14 cellular contexts compared by ENCODE assay signal in the genomic region with DNA sequence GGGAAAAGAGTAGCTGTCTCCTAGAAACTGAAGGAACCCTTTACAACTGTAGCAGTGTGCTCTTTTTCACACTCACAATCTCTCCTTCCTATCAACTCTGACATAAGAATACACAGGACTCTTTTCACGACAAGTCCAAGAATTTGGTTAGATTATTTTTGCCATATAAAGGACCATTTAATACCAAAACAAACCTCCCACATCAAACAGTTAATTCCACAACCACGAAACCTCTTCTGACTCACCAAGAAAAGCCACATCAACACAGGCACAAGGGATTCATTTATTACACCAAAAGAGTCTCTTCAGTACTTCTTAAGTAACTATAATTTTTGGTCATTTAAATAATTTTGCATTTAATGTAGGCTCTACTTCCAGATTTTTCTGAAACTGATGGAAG.
DNase-seq lines count a peak whose midpoint lies in the region; ATAC-seq and TF ChIP-seq lines count a peak whose summit lies in the region.
"Had no signal": no experiment of that assay in that cellular context is flagged by ENCODE, and none has a peak within 500 bp of the region (broad histone marks: within the 10 kb centered on the region; RNA-seq: fewer than 3 reads in every experiment).

No MANE protein-coding gene starts in this region.

- H3K27ac ChIP-seq in stomach (peak overlapping the region in 3 of 5 donors; percentile 24 to 65 (median 58)), dorsolateral prefrontal cortex (no peak overlapping the region)

- H3K4me3 ChIP-seq in adipocyte (ENCODE audit: low read length) (peak overlapping the region; percentile 73), foreskin fibroblast (ENCODE audit: low read depth in 1 of 2, low read length in 2 of 2) (no peak overlapping the region), stomach (no peak overlapping the region), dorsolateral prefrontal cortex (no peak overlapping the region)

- H3K36me3 ChIP-seq in adipocyte (ENCODE audit: control insufficient read depth, insufficient read depth, low read length, severe bottlenecking) (no peaks in the 10 kb centered on the region), stomach (no peaks in the 10 kb centered on the region)

- TF ChIP-seq POLR2A in stomach (IDR thresholded peaks at IDR 0.05) = no peak

- H3K9ac ChIP-seq in adipocyte (ENCODE audit: low read length) = peak overlapping the region; percentile 88

- H3K9me3 ChIP-seq in adipocyte (ENCODE audit: control insufficient read depth, low read length) (peaks cover 9% of the 10 kb centered on the region), stomach (peaks cover 0 to 10% (median 4%) of the 10 kb centered on the region in 4 donors)

- DNase-seq in GM04504 (ENCODE audit: low read depth) (peak; percentile 49), adipocyte (ENCODE audit: low read depth) (peak; percentile 68), foreskin fibroblast (peak; percentile 60 to 80), stomach (no peak), dorsolateral prefrontal cortex (no peak)
- DNase-seq in effector CD8-positive, alpha-beta T cell (lab: John Stamatoyannopoulos, UW) = no peak
- DNase-seq: activated T-cell treated with anti-CD3 and anti-CD28 coated beads for 4 hours, aorta, erythroblast, islet precursor cell, NCI-H2227 treated with DMSO at 0.1 percent for 48 hours, RPMI8226 had no signal

- TF ChIP-seq CTCF in foreskin fibroblast (IDR thresholded peaks at IDR 0.05; ENCODE audit: low read depth, low read length) = no peak
- no peak for TF ChIP-seq CTCF in stomach (IDR thresholded peaks at IDR 0.05)
- no peak for TF ChIP-seq CTCF in dorsolateral prefrontal cortex (IDR thresholded peaks at IDR 0.05 in 54 of 56, conservative IDR thresholded peaks at IDR 0.05 in 2 of 56; ENCODE audit: low read depth in 1 of 56, partially characterized antibody in 56 of 56)

- 43 to 58% (median 54%) methylated on average over 2 of the region's 2 CpGs for WGBS in stomach, 5 donors

- TF ChIP-seq EP300 in stomach (IDR thresholded peaks at IDR 0.05) = no peak

- ATAC-seq in GM21423 (IDR thresholded peaks at IDR 0.05; ENCODE audit: unreplicated experiment) (no peak), GM18858 (IDR thresholded peaks at IDR 0.05; ENCODE audit: unreplicated experiment) (no peak)

- intact Hi-C loops in stomach (cut with DNase I; ENCODE audit: low total_unique reads) (no loop called here), dorsolateral prefrontal cortex (cut with DNase I) (no loop called here)

- H3K27me3 ChIP-seq in adipocyte (replicated peaks; ENCODE audit: control insufficient read depth, insufficient read depth, low read length) (no peaks in the 10 kb centered on the region), stomach (no peaks in the 10 kb centered on the region), dorsolateral prefrontal cortex (no peaks in the 10 kb centered on the region)

- H3K4me1 ChIP-seq in adipocyte (ENCODE audit: control insufficient read depth, insufficient read depth, low read length) (peaks cover 61% of the 10 kb centered on the region), stomach (peaks cover 3 to 58% (median 25%) of the 10 kb centered on the region in 4 donors)

Comparison
In these comparisons a context has a peak if more than half of its experiments do, and no peak if none do; other contexts are left out.
1. DNase-seq: peak in GM04504 (single experiment), adipocyte (single experiment) and foreskin fibroblast (2 of 2); none in stomach (single experiment), dorsolateral prefrontal cortex (0 of 10) and effector CD8-positive, alpha-beta T cell (single experiment).
2. H3K27ac ChIP-seq: peak in stomach (3 of 5); none in dorsolateral prefrontal cortex (0 of 59).